Comparison of ENCODE assay signal across 8 cellular contexts in genomic region chr13:98839826-98840769, GRCh38.
A peak's percentile ranks its signal among the peaks of the same experiment; 100 is the strongest.
DNase-seq lines count a peak whose midpoint lies in the region; ATAC-seq, FAIRE-seq and TF ChIP-seq lines count a peak whose summit lies in the region.

No MANE protein-coding gene starts in this region.

- no peak overlapping the region for H3K4me3 ChIP-seq in H1 (ENCODE audit: extremely low read depth in 1 of 4, insufficient read depth in 2 of 4, low read depth in 3 of 4, low read length in 4 of 4)

- no peak overlapping the region for H3K56ac ChIP-seq in H1 (replicated peaks; ENCODE audit: insufficient read length, low read depth, low read length)

- TF ChIP-seq EP300 in H1 (IDR thresholded peaks at IDR 0.05; ENCODE audit: borderline replicate concordance in 1 of 2, low read depth in 2 of 2, low read length in 2 of 2), result no peak

- no peaks in the 10 kb centered on the region for H3K9me3 Mint-ChIP-seq in WTC11
- no peaks in the 10 kb centered on the region for H3K9me3 Mint-ChIP-seq in stimulated activated naive CD8-positive, alpha-beta T cell treated with anti-CD3 and anti-CD28 coated beads, Interleukin-15, amount 100 ng/mL, for 72 hours

- H3K23ac ChIP-seq in H1 (ENCODE audit: insufficient read length), result no peak overlapping the region

- H3K79me2 ChIP-seq in H1 (ENCODE audit: control insufficient read depth in 1 of 2, insufficient read depth in 2 of 2, low read length in 2 of 2), result no peaks in the 10 kb centered on the region

- H3K36me3 Mint-ChIP-seq in WTC11, result no peaks in the 10 kb centered on the region

- TF ChIP-seq RAD21 in H1 (IDR thresholded peaks at IDR 0.05 in 1 of 2, conservative IDR thresholded peaks at IDR 0.05 in 1 of 2; ENCODE audit: low read depth in 2 of 2, low read length in 2 of 2), result peak; percentile 70 to 77

- no peak overlapping the region for H4K5ac ChIP-seq in H1 (ENCODE audit: insufficient read length, low read depth, low read length)

- no peak overlapping the region for H3K4me3 Mint-ChIP-seq in WTC11
- no peak overlapping the region for H3K4me3 Mint-ChIP-seq in stimulated activated naive CD8-positive, alpha-beta T cell treated with anti-CD3 and anti-CD28 coated beads, Interleukin-15, amount 100 ng/mL, for 72 hours

- no peak overlapping the region for H2BK12ac ChIP-seq in H1 (ENCODE audit: low read depth, low read length)

- no peak overlapping the region for H2BK120ac ChIP-seq in H1 (replicated peaks; ENCODE audit: low read depth, low read length)

- no peak overlapping the region for H2BK5ac ChIP-seq in H1 (ENCODE audit: low read depth, low read length)

- no peak overlapping the region for H3K9ac ChIP-seq in H1 (replicated peaks in 1 of 4; ENCODE audit: extremely low read depth in 1 of 4, low read depth in 3 of 4, low read length in 3 of 4)

- peak; percentile 77 for FAIRE-seq in H1 (lab: Jason Lieb, UNC)

- ATAC-seq in GM18505 (IDR thresholded peaks at IDR 0.05; ENCODE audit: unreplicated experiment) (peak; percentile 86), HG02840 (IDR thresholded peaks at IDR 0.05; ENCODE audit: low FRiP score, unreplicated experiment) (peak; percentile 82), WTC11 (peak; percentile 99)
- peak; percentile 92 for ATAC-seq in stimulated activated naive CD8-positive, alpha-beta T cell treated with anti-CD3 and anti-CD28 coated beads, Interleukin-15, amount 100 ng/mL, for 72 hours

- POLR2A ChIA-PET in WTC11 (lab: Charles Lee), result no interaction called here
- POLR2A ChIA-PET in H1 (lab: Charles Lee; ENCODE audit: partially characterized antibody), result interaction anchor here (0.6 kb wide), 1 partner anchor 11 kb away, joined by 3 read pairs; no protein-coding TSS in a partner anchor

- H3K36me3 ChIP-seq in H1 (ENCODE audit: control insufficient read depth in 2 of 4, insufficient read depth in 4 of 4, low read length in 3 of 4), result no peaks in the 10 kb centered on the region

- H2BK15ac ChIP-seq in H1 (ENCODE audit: low read length), result no peak overlapping the region

- H3K27me3 ChIP-seq in H1 (replicated peaks in 1 of 4; ENCODE audit: control insufficient read depth in 3 of 4, extremely low read depth in 1 of 4, insufficient read depth in 3 of 4, low read length in 3 of 4), result no peaks in the 10 kb centered on the region

- H3K14ac ChIP-seq in H1 (ENCODE audit: insufficient read length), result no peak overlapping the region

- no peaks in the 10 kb centered on the region for H3K23me2 ChIP-seq in H1 (ENCODE audit: low read depth, low read length)

- no peak overlapping the region for H3K4ac ChIP-seq in H1 (replicated peaks; ENCODE audit: insufficient read length, low read depth, low read length)

- H3K4me1 ChIP-seq in H1 (replicated peaks in 1 of 4; ENCODE audit: control insufficient read depth in 3 of 4, insufficient read depth in 4 of 4, low read length in 3 of 4), result peaks cover 0 to 2% (median under 1%) of the 10 kb centered on the region in 4 experiments; a peak in 4 of 7 replicates

- H3K79me1 ChIP-seq in H1 (ENCODE audit: low read depth, low read length), result no peaks in the 10 kb centered on the region

- H3K27ac ChIP-seq in H1 (ENCODE audit: low read depth, low read length), result no peak overlapping the region

- TF ChIP-seq CTCF in AG09319 (IDR thresholded peaks at IDR 0.05; ENCODE audit: low read depth, low read length) (peak; percentile 82), WTC11 (IDR thresholded peaks at IDR 0.05) (peak; percentile 87), H1 (IDR thresholded peaks at IDR 0.05; ENCODE audit: control extremely low read depth in 1 of 3, insufficient read depth in 1 of 3, low read depth in 1 of 3, low read length in 3 of 3) (peak; percentile 82 to 93 (median 85))

- H3K9me3 ChIP-seq in H1 (ENCODE audit: insufficient read depth in 2 of 2, low read depth in 1 of 2, low read length in 1 of 2), result no peaks in the 10 kb centered on the region

- CTCF ChIA-PET in WTC11 (lab: Charles Lee), result interaction anchor here (0.5 to 1.9 kb wide), 67 partner anchors 9 to 756 kb away, joined by 3 to 40 read pairs (median 4); no protein-coding TSS in a partner anchor
- CTCF ChIA-PET in H1 (lab: Charles Lee; ENCODE audit: partially characterized antibody), result interaction anchor here (0.5 to 6.9 kb wide), 50 partner anchors 8 to 806 kb away, joined by 3 to 59 read pairs (median 4); no protein-coding TSS in a partner anchor

- H4K20me1 ChIP-seq in H1 (replicated peaks in 1 of 2; ENCODE audit: control insufficient read depth in 1 of 2, insufficient read depth in 2 of 2, low read length in 2 of 2), result no peaks in the 10 kb centered on the region

- peak overlapping the region in 1 of 2 experiments; percentile 26; a peak in 1 of 4 replicates for H3K4me2 ChIP-seq in H1 (ENCODE audit: insufficient read depth in 1 of 2, low read depth in 2 of 2, low read length in 2 of 2)

- no peak overlapping the region for H2BK20ac ChIP-seq in H1 (ENCODE audit: low read length)

- H3K18ac ChIP-seq in H1 (ENCODE audit: extremely low read depth, low read length), result no peak overlapping the region

- DNase-seq in AG09319 (ENCODE audit: extremely low read depth, low read depth), result no peak
- peak; percentile 24 for DNase-seq in NCI-H1048 (lab: John Stamatoyannopoulos, UW)
- DNase-seq in WTC11 (ENCODE audit: low spot score), result peak; percentile 78
- DNase-seq in H1 (ENCODE audit: low read depth in 1 of 2, low spot score in 2 of 2), result peak; percentile 54 to 76
- peak; percentile 67 for DNase-seq in midbrain (lab: John Stamatoyannopoulos, UW)
- DNase-seq in stimulated activated naive CD8-positive, alpha-beta T cell treated with anti-CD3 and anti-CD28 coated beads, Interleukin-15, amount 100 ng/mL, for 72 hours, result peak; percentile 28 to 35

- 48% methylated on average over 14 of the region's 14 CpGs; no CpG with 5 or more reads in 1 of the 2 experiments for WGBS in H1 (ENCODE audit: extremely low coverage in 1 of 2, insufficient coverage in 1 of 2, insufficient read length in 1 of 2, insufficient replicate concordance in 2 of 2, low coverage in 1 of 2, low lambda C conversion rate in 2 of 2, missing lambda C conversion rate in 1 of 2), 2 experiments

- TF ChIP-seq POLR2A in GM18505 (IDR thresholded peaks at IDR 0.05; ENCODE audit: borderline replicate concordance, extremely low read depth, insufficient read depth, insufficient read length), result no peak
- TF ChIP-seq POLR2A in H1 (IDR thresholded peaks at IDR 0.05; ENCODE audit: control extremely low read depth in 1 of 2, low read depth in 2 of 2, low read length in 2 of 2), result no peak

- H3K27ac Mint-ChIP-seq in WTC11, result peak overlapping the region; percentile 60; the same call in 1 of the 2 replicates
- H3K27ac Mint-ChIP-seq in stimulated activated naive CD8-positive, alpha-beta T cell treated with anti-CD3 and anti-CD28 coated beads, Interleukin-15, amount 100 ng/mL, for 72 hours, result no peak overlapping the region

- H3K27me3 Mint-ChIP-seq in WTC11 (ENCODE audit: low read depth), result no peaks in the 10 kb centered on the region
- H3K27me3 Mint-ChIP-seq in stimulated activated naive CD8-positive, alpha-beta T cell treated with anti-CD3 and anti-CD28 coated beads, Interleukin-15, amount 100 ng/mL, for 72 hours, result no peaks in the 10 kb centered on the region

- H4K91ac ChIP-seq in H1 (replicated peaks; ENCODE audit: insufficient read length, low read length), result no peak overlapping the region

- no peak overlapping the region for H2AK5ac ChIP-seq in H1 (ENCODE audit: low read depth, low read length)

- no peak overlapping the region for H4K8ac ChIP-seq in H1 (ENCODE audit: extremely low read depth, insufficient read depth, low read length)

- H2AFZ ChIP-seq in H1 (ENCODE audit: low read length), result no peak overlapping the region

- peaks cover 13% of the 10 kb centered on the region for H3K4me1 Mint-ChIP-seq in WTC11
- H3K4me1 Mint-ChIP-seq in stimulated activated naive CD8-positive, alpha-beta T cell treated with anti-CD3 and anti-CD28 coated beads, Interleukin-15, amount 100 ng/mL, for 72 hours, result peaks cover 6% of the 10 kb centered on the region

TF ChIP-seq in WTC11, 78 proteins besides CTCF, POLR2A, EP300 and RAD21 (continues in another document):
- no peak for TF ChIP-seq ZNF416 (CRISPR knock-in tag; IDR thresholded peaks at IDR 0.05)

TF ChIP-seq in H1, 55 proteins besides CTCF, POLR2A, EP300 and RAD21:
- TF ChIP-seq RNF2 (IDR thresholded peaks at IDR 0.05; ENCODE audit: borderline replicate concordance, low read depth, low read length, missing control alignments, poor library complexity, severe bottlenecking), result no peak
- peak; percentile 35; the same call in 1 of the 2 replicates for TF ChIP-seq MAFK (IDR thresholded peaks at IDR 0.05; ENCODE audit: low read depth, low read length)
- TF ChIP-seq BACH1 (IDR thresholded peaks at IDR 0.05; ENCODE audit: low read length), result 0 out of 2 replicates have a peak, but pooled peaks have one; percentile 4
TF ChIP-seq in H1: peak in this region for 2.
